Comparison of ENCODE assay signal across 13 cellular contexts in genomic region chr17:50920891-50921595, GRCh38. TPM values are rescaled to one million over a fixed set of nuclear protein-coding genes. Genes with fewer than 3 reads are reported as not detected.
DNase-seq lines count a peak whose midpoint lies in the region; ATAC-seq, FAIRE-seq and TF ChIP-seq lines count a peak whose summit lies in the region.
"Had no signal": no experiment of that assay in that cellular context is flagged by ENCODE, and none has a peak within 500 bp of the region (broad histone marks: within the 10 kb centered on the region; RNA-seq: fewer than 3 reads in every experiment).

No MANE protein-coding gene starts in this region.

- peak overlapping the region; percentile 73 to 96 for H3K27ac Mint-ChIP-seq in activated naive CD4-positive, alpha-beta T cell treated with anti-CD3 and anti-CD28 coated beads, Interleukin-2, amount 50 U/mL, for 72 hours
- H3K27ac Mint-ChIP-seq in activated CD8-positive, alpha-beta T cell treated with anti-CD3 and anti-CD28 coated beads for 36 hours = peak overlapping the region; percentile 25
- H3K27ac Mint-ChIP-seq: activated T-cell treated with anti-CD3 and anti-CD28 coated beads, Interleukin-2, amount 50 U/mL, for 24 hours; B cell had no signal

- H3K4me3 Mint-ChIP-seq in activated CD8-positive, alpha-beta T cell treated with anti-CD3 and anti-CD28 coated beads for 36 hours = no peak overlapping the region
- H3K4me3 Mint-ChIP-seq: activated T-cell treated with anti-CD3 and anti-CD28 coated beads, Interleukin-2, amount 50 U/mL, for 24 hours; B cell had no signal

- no peak for TF ChIP-seq EP300 in suprapubic skin (IDR thresholded peaks at IDR 0.05)

- H3K9ac ChIP-seq in kidney (ENCODE audit: low read length in 2 of 2) = peak overlapping the region in 1 of 2 donors; percentile 28

- no peak for FAIRE-seq in kidney (lab: Jason Lieb, UNC)

- no peaks in the 10 kb centered on the region for H3K9me3 ChIP-seq in kidney (ENCODE audit: control insufficient read depth in 1 of 2, low read length in 2 of 2)
- H3K9me3 ChIP-seq in suprapubic skin = no peaks in the 10 kb centered on the region
- no peaks in the 10 kb centered on the region for H3K9me3 ChIP-seq in aorta (ENCODE audit: control insufficient read depth, low read length)

- intact Hi-C loops in activated CD8-positive, alpha-beta T cell treated with anti-CD3 and anti-CD28 coated beads for 36 hours (cut with micrococcal nuclease) = no loop called here
- intact Hi-C loops in kidney (cut with DNase I) = no loop called here
- intact Hi-C loops in aorta (cut with DNase I) = no loop called here

- no peak for TF ChIP-seq POLR2A in suprapubic skin (IDR thresholded peaks at IDR 0.05)

- H3K27ac ChIP-seq in kidney (ENCODE audit: low read depth in 2 of 2, low read length in 2 of 2) (peak overlapping the region; percentile 63 to 96), suprapubic skin (peak overlapping the region; percentile 74), aorta (ENCODE audit: low read depth in 1 of 2, low read length in 2 of 2) (no peak overlapping the region)

- TF ChIP-seq CTCF in activated CD8-positive, alpha-beta T cell treated with anti-CD3 and anti-CD28 coated beads for 36 hours (IDR thresholded peaks at IDR 0.05) = no peak
- TF ChIP-seq CTCF in kidney (IDR thresholded peaks at IDR 0.05; ENCODE audit: borderline replicate concordance, extremely low read depth, insufficient read depth) (no peak), suprapubic skin (IDR thresholded peaks at IDR 0.05) (no peak)

- CTCF ChIA-PET in activated CD8-positive, alpha-beta T cell treated with anti-CD3 and anti-CD28 coated beads for 36 hours (lab: Charles Lee) = no interaction called here

- peaks cover 0 to 1% of the 10 kb centered on the region in 2 donors for H3K9me3 Mint-ChIP-seq in activated naive CD4-positive, alpha-beta T cell treated with anti-CD3 and anti-CD28 coated beads, Interleukin-2, amount 50 U/mL, for 72 hours
- H3K9me3 Mint-ChIP-seq in activated CD8-positive, alpha-beta T cell treated with anti-CD3 and anti-CD28 coated beads for 36 hours = no peaks in the 10 kb centered on the region
- H3K9me3 Mint-ChIP-seq: activated T-cell treated with anti-CD3 and anti-CD28 coated beads, Interleukin-2, amount 50 U/mL, for 24 hours had no signal

- H3K4me1 ChIP-seq in kidney (ENCODE audit: control insufficient read depth in 1 of 2, insufficient read depth in 1 of 2, low read depth in 1 of 2, low read length in 2 of 2) (peaks cover 43 to 45% of the 10 kb centered on the region in 2 donors), suprapubic skin (peaks cover 45% of the 10 kb centered on the region), aorta (ENCODE audit: control insufficient read depth in 1 of 2, insufficient read depth in 2 of 2, low read length in 2 of 2) (no peaks in the 10 kb centered on the region)

- no peak for ATAC-seq in activated naive CD4-positive, alpha-beta T cell treated with anti-CD3 and anti-CD28 coated beads, Interleukin-2, amount 50 U/mL, for 72 hours
- no peak for ATAC-seq in activated CD8-positive, alpha-beta T cell treated with anti-CD3 and anti-CD28 coated beads for 36 hours
- ATAC-seq in HG03432 (IDR thresholded peaks at IDR 0.05; ENCODE audit: unreplicated experiment) (no peak), aorta (ENCODE audit: low FRiP score) (no peak)

- no peak overlapping the region for H3K4me3 ChIP-seq in kidney (ENCODE audit: low read length in 2 of 2)
- H3K4me3 ChIP-seq in suprapubic skin = no peak overlapping the region
- no peak overlapping the region for H3K4me3 ChIP-seq in aorta (ENCODE audit: low read length in 2 of 2)

- H3K27me3 ChIP-seq in suprapubic skin (no peaks in the 10 kb centered on the region), aorta (ENCODE audit: control insufficient read depth in 1 of 2, insufficient read depth in 2 of 2, low read length in 1 of 2) (no peaks in the 10 kb centered on the region)

- DNase-seq in activated naive CD4-positive, alpha-beta T cell treated with anti-CD3 and anti-CD28 coated beads, Interleukin-2, amount 50 U/mL, for 72 hours (ENCODE audit: low spot score in 2 of 2) = no peak
- DNase-seq in activated naive CD4-positive, alpha-beta T cell (lab: John Stamatoyannopoulos, UW) = no peak
- no peak for DNase-seq in activated CD8-positive, alpha-beta T cell treated with anti-CD3 and anti-CD28 coated beads for 36 hours
- peak; percentile 53 for DNase-seq in kidney
- DNase-seq in suprapubic skin (ENCODE audit: low spot score in 2 of 2) = no peak
- no peak for DNase-seq in GOT3 (lab: John Stamatoyannopoulos, UW)
- no peak for DNase-seq in aorta
- DNase-seq: activated T-cell treated with anti-CD3 and anti-CD28 coated beads, Interleukin-2, amount 50 U/mL, for 24 hours; cortex of kidney; NCI-H2107; SW 1271 had no signal

- no peaks in the 10 kb centered on the region for H3K36me3 ChIP-seq in kidney (ENCODE audit: control insufficient read depth in 1 of 2, insufficient read depth in 2 of 2, low read length in 2 of 2)
- no peaks in the 10 kb centered on the region for H3K36me3 ChIP-seq in suprapubic skin
- no peaks in the 10 kb centered on the region for H3K36me3 ChIP-seq in aorta (ENCODE audit: control insufficient read depth in 1 of 2, insufficient read depth in 2 of 2, low read length in 1 of 2)

- no peaks in the 10 kb centered on the region for H3K36me3 Mint-ChIP-seq in activated naive CD4-positive, alpha-beta T cell treated with anti-CD3 and anti-CD28 coated beads, Interleukin-2, amount 50 U/mL, for 72 hours
- no peaks in the 10 kb centered on the region for H3K36me3 Mint-ChIP-seq in activated CD8-positive, alpha-beta T cell treated with anti-CD3 and anti-CD28 coated beads for 36 hours (ENCODE audit: low read depth)

- POLR2A ChIA-PET in activated CD8-positive, alpha-beta T cell treated with anti-CD3 and anti-CD28 coated beads for 36 hours (lab: Charles Lee) = interaction anchor here (0.6 to 8.1 kb wide), 3 partner anchors 55 to 69 kb away, joined by 3 to 75 read pairs (median 5); partner anchors contain the start of gene TOB1

- H3K4me1 Mint-ChIP-seq in activated CD8-positive, alpha-beta T cell treated with anti-CD3 and anti-CD28 coated beads for 36 hours (ENCODE audit: low read depth) = peaks cover 37% of the 10 kb centered on the region

- 80% methylated on average over 16 of the region's 16 CpGs for WGBS in suprapubic skin
- WGBS in aorta, 2 donors = 56 to 77% methylated on average over 16 of the region's 16 CpGs

- H3K27me3 Mint-ChIP-seq in activated CD8-positive, alpha-beta T cell treated with anti-CD3 and anti-CD28 coated beads for 36 hours = no peaks in the 10 kb centered on the region
- H3K27me3 Mint-ChIP-seq: activated T-cell treated with anti-CD3 and anti-CD28 coated beads, Interleukin-2, amount 50 U/mL, for 24 hours; B cell had no signal

RNA-seq across cellular contexts. Expression of gene TOB1, which starts 54.9 kb away (rescaled TPM):
- total RNA-seq in activated naive CD4-positive, alpha-beta T cell treated with anti-CD3 and anti-CD28 coated beads, Interleukin-2, amount 50 U/mL, for 72 hours = 10 to 100 TPM; 25.7 to 85.5 TPM
- total RNA-seq in activated CD8-positive, alpha-beta T cell treated with anti-CD3 and anti-CD28 coated beads for 36 hours = 10 to 100 TPM; 34.4 to 40.5 TPM
- total RNA-seq in kidney = 141 TPM
- polyA plus RNA-seq in kidney (ENCODE audit: insufficient read depth, low read depth, low replicate concordance) = 52.5 TPM
- total RNA-seq in suprapubic skin = 100 to 1,000 TPM; 151 to 255 (median 174) TPM
- total RNA-seq in aorta = 10 to 100 TPM; 42.0 to 55.2 TPM
- 10 to 100 TPM; 24.0 to 39.8 TPM for polyA plus RNA-seq in aorta

Comparison
In these comparisons a context has a peak if more than half of its experiments do, and no peak if none do; other contexts are left out.
1. H3K27ac ChIP-seq: peak in kidney (2 of 2) and suprapubic skin (single experiment); none in aorta (0 of 2).